In the genomic region with DNA sequence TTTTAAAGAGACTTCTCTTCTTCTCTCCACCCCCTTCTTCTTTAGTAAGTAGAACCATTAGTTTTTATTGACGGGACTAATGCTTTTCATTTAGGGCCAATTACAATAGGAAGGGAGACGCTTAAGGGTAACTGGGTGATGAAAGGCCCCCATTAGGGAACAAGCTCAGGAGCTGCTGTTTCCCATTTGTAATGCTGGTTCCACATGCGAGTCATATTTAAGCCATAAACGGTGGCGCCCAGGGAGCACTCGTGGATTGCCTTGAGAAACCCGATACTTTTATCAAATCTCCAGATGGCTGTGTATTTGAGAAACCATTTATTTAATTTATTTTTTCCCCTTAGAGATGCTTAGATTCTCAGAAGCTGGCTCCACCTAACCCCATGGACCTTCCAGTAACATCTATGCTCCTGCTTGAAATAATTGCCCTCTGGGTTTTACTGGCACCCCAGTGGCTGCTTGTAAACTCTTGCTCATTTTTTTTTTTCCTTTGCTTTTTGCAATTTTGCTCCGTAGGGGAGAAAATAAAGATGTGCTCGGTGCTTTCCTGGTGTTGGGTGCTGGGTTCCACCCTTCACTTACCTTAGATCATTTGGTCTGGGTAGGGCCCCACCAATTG, we compare ENCODE assay signal across 16 cellular contexts.
"Had no signal": no experiment of that assay in that cellular context is flagged by ENCODE, and none has a peak within 500 bp of the region (broad histone marks: within the 10 kb centered on the region; RNA-seq: fewer than 3 reads in every experiment).

No MANE protein-coding gene starts in this region.

- H3K4me3 Mint-ChIP-seq: activated CD4-positive, alpha-beta T cell treated with anti-CD3 and anti-CD28 coated beads for 36 hours; activated CD8-positive, alpha-beta T cell treated with anti-CD3 and anti-CD28 coated beads, Interleukin-2, amount 10 ng/mL, durations not matched to agents 7 days and 5 days; activated naive CD4-positive, alpha-beta T cell treated with anti-CD3 and anti-CD28 coated beads for 36 hours; natural killer cell treated with Interleukin-12 subunit alpha and Interleukin-12 subunit beta and Interleukin-15 and Interleukin-18, amount 100 ng/mL, for 72 hours; stimulated activated naive B cell treated with anti-CD40 and anti-IgM and Interleukin-4, amounts not matched to agents 10 μg/mL and 1 μg/mL and 100 μg/mL, for 72 hours had no signal

- H3K27me3 Mint-ChIP-seq: activated CD4-positive, alpha-beta T cell treated with anti-CD3 and anti-CD28 coated beads for 36 hours; natural killer cell treated with Interleukin-12 subunit alpha and Interleukin-12 subunit beta and Interleukin-15 and Interleukin-18, amount 100 ng/mL, for 72 hours had no signal

- H3K4me3 ChIP-seq: cardiac muscle cell, colonic mucosa, gastrocnemius medialis, left lung, prostate gland, right lobe of liver, transverse colon had no signal

- DNase-seq: activated CD4-positive, alpha-beta T cell treated with anti-CD3 and anti-CD28 coated beads for 36 hours; activated CD8-positive, alpha-beta T cell treated with anti-CD3 and anti-CD28 coated beads, Interleukin-2, amount 10 ng/mL, durations not matched to agents 7 days and 5 days; activated naive CD4-positive, alpha-beta T cell treated with anti-CD3 and anti-CD28 coated beads for 36 hours; colonic mucosa; effector CD4-positive, alpha-beta T cell; gastrocnemius medialis; left lung; occipital lobe; right lobe of liver; stimulated activated CD4-positive, alpha-beta T cell treated with anti-CD3 and anti-CD28 coated beads, Interleukin-2, amount 100 ng/mL, for 24 hours; stimulated activated naive B cell treated with anti-CD40 and anti-IgM and Interleukin-4, amounts not matched to agents 10 μg/mL and 1 μg/mL and 100 μg/mL, for 72 hours; substantia nigra; transverse colon had no signal

- H3K9me3 Mint-ChIP-seq: natural killer cell treated with Interleukin-12 subunit alpha and Interleukin-12 subunit beta and Interleukin-15 and Interleukin-18, amount 100 ng/mL, for 72 hours had no signal

- H3K4me1 Mint-ChIP-seq: activated CD4-positive, alpha-beta T cell treated with anti-CD3 and anti-CD28 coated beads for 36 hours; stimulated activated naive B cell treated with anti-CD40 and anti-IgM and Interleukin-4, amounts not matched to agents 10 μg/mL and 1 μg/mL and 100 μg/mL, for 72 hours had no signal

- H3K27ac Mint-ChIP-seq: activated CD4-positive, alpha-beta T cell treated with anti-CD3 and anti-CD28 coated beads for 36 hours; activated CD8-positive, alpha-beta T cell treated with anti-CD3 and anti-CD28 coated beads, Interleukin-2, amount 10 ng/mL, durations not matched to agents 7 days and 5 days; activated naive CD4-positive, alpha-beta T cell treated with anti-CD3 and anti-CD28 coated beads for 36 hours; natural killer cell treated with Interleukin-12 subunit alpha and Interleukin-12 subunit beta and Interleukin-15 and Interleukin-18, amount 100 ng/mL, for 72 hours; stimulated activated naive B cell treated with anti-CD40 and anti-IgM and Interleukin-4, amounts not matched to agents 10 μg/mL and 1 μg/mL and 100 μg/mL, for 72 hours had no signal

- H3K36me3 Mint-ChIP-seq: natural killer cell treated with Interleukin-12 subunit alpha and Interleukin-12 subunit beta and Interleukin-15 and Interleukin-18, amount 100 ng/mL, for 72 hours; stimulated activated naive B cell treated with anti-CD40 and anti-IgM and Interleukin-4, amounts not matched to agents 10 μg/mL and 1 μg/mL and 100 μg/mL, for 72 hours had no signal
